ENCODE assay signal across 1 cellular context in the genomic region with DNA sequence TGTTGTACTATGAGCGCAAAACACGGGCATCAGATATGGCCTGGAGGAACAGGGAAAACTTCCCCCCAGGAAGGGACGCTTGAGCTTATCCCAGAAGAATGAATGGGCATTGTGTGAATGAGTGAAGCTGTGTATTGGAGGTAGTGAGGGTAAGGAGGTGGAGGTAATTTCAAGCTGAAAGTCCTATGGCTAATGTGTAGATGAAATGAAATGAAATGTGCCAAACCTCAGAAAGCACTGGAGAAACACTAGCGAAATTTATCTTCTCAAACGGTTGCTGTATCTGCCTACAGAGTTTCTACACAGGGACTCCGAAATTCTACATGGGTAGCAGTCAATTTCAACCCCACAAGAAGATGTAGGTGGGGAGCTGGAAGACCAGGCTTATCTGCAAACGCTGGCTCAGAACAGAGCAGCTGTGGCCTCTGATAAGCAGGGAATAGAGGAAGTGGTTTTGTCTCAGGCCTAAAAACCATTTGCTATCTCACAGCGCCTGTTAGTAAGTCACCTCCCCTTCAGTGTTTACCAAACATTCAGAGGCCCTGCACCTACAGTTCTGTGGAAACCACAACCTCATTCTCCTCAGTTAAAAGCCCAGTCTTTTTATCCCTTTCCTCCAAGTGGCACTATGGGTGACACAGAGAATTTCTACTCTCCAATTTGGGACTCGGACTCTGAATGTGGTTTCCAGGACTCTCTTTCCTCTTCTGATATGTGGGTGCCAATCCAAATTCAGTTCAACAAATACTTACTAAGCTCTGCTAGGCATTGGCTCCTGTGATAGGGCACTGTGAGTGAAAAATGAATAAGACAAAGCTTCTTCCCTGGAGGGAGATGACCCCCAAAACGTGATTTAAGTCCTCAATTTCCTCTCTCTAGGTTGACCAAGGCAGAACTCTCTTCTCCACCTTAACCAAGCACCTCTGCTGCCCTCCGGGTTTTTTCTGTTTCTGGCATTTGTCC.
A peak's percentile ranks its signal among the peaks of the same experiment; 100 is the strongest.
TF ChIP-seq lines count a peak whose summit lies in the region.

No MANE protein-coding gene starts in this region.

TF ChIP-seq in K562, 482 proteins besides CTCF, POLR2A, EP300 and RAD21 (continued from another document and continues in another):
- TF ChIP-seq CEBPB (tag; IDR thresholded peaks at IDR 0.05) (peak; percentile 73), IRF2 (CRISPR knock-in tag; IDR thresholded peaks at IDR 0.05) (no peak), ZFP1 (CRISPR knock-in tag; IDR thresholded peaks at IDR 0.05) (no peak), MCM7 (IDR thresholded peaks at IDR 0.05) (no peak; a peak in 1 of 4 replicates), POLR3G (IDR thresholded peaks at IDR 0.05; ENCODE audit: extremely low read depth, insufficient read length, insufficient replicate concordance) (no peak), ETV6 (IDR thresholded peaks at IDR 0.05; ENCODE audit: borderline replicate concordance in 1 of 2, low read depth in 2 of 2, low read length in 1 of 2) (peak; percentile 47 to 94; a peak in 3 of 4 replicates), ETV6 (CRISPR knock-in tag; IDR thresholded peaks at IDR 0.05; ENCODE audit: borderline replicate concordance) (no peak), HES1 (IDR thresholded peaks at IDR 0.05; ENCODE audit: low read depth) (peak; percentile 98), SP2 (IDR thresholded peaks at IDR 0.05; ENCODE audit: extremely low read depth, low read depth, low read length, poor library complexity, severe bottlenecking) (no peak), BCL6 (CRISPR knock-in tag; IDR thresholded peaks at IDR 0.05) (peak; percentile 82; the same call in 1 of the 2 replicates), LARP7 (IDR thresholded peaks at IDR 0.05) (0 out of 2 replicates have a peak, but pooled peaks have one; percentile 9), ZNF398 (CRISPR knock-in tag; IDR thresholded peaks at IDR 0.05) (no peak), ZNF445 (CRISPR knock-in tag; IDR thresholded peaks at IDR 0.05; ENCODE audit: low read depth) (no peak; the same call in 1 of the 2 replicates), FUS (optimal IDR thresholded peaks at IDR 0.05; ENCODE audit: low read depth, low read length) (no peak), E2F3 (CRISPR knock-in tag; IDR thresholded peaks at IDR 0.05) (no peak), ZNF224 (CRISPR knock-in tag; IDR thresholded peaks at IDR 0.05) (no peak), KLF10 (CRISPR knock-in tag; IDR thresholded peaks at IDR 0.05) (no peak), EGR1 (conservative IDR thresholded peaks at IDR 0.05) (peak; percentile 86), SREBF2 (CRISPR knock-in tag; IDR thresholded peaks at IDR 0.05) (no peak), TCF7 (IDR thresholded peaks at IDR 0.05; ENCODE audit: borderline replicate concordance) (peak; percentile 90; the same call in 1 of the 2 replicates), HLTF (IDR thresholded peaks at IDR 0.05) (no peak), HDAC8 (tag; IDR thresholded peaks at IDR 0.05) (no peak), ATF4 (CRISPR knock-in tag; IDR thresholded peaks at IDR 0.05) (peak; percentile 89), ZNF12 (CRISPR knock-in tag; IDR thresholded peaks at IDR 0.05) (no peak), ZNF253 (CRISPR knock-in tag; conservative IDR thresholded peaks at IDR 0.05) (no peak)
- TF ChIP-seq, protein P1, sequence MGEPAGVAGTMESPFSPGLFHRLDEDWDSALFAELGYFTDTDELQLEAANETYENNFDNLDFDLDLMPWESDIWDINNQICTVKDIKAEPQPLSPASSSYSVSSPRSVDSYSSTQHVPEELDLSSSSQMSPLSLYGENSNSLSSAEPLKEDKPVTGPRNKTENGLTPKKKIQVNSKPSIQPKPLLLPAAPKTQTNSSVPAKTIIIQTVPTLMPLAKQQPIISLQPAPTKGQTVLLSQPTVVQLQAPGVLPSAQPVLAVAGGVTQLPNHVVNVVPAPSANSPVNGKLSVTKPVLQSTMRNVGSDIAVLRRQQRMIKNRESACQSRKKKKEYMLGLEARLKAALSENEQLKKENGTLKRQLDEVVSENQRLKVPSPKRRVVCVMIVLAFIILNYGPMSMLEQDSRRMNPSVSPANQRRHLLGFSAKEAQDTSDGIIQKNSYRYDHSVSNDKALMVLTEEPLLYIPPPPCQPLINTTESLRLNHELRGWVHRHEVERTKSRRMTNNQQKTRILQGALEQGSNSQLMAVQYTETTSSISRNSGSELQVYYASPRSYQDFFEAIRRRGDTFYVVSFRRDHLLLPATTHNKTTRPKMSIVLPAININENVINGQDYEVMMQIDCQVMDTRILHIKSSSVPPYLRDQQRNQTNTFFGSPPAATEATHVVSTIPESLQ (CRISPR knock-in tag; IDR thresholded peaks at IDR 0.05) = 0 out of 2 replicates have a peak, but pooled peaks have one; percentile 12
- TF ChIP-seq, protein P2, sequence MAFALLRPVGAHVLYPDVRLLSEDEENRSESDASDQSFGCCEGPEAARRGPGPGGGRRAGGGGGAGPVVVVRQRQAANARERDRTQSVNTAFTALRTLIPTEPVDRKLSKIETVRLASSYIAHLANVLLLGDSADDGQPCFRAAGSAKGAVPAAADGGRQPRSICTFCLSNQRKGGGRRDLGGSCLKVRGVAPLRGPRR (CRISPR knock-in tag; IDR thresholded peaks at IDR 0.05) = peak; percentile 45; the same call in 1 of the 2 replicates
- TF ChIP-seq, protein P3, sequence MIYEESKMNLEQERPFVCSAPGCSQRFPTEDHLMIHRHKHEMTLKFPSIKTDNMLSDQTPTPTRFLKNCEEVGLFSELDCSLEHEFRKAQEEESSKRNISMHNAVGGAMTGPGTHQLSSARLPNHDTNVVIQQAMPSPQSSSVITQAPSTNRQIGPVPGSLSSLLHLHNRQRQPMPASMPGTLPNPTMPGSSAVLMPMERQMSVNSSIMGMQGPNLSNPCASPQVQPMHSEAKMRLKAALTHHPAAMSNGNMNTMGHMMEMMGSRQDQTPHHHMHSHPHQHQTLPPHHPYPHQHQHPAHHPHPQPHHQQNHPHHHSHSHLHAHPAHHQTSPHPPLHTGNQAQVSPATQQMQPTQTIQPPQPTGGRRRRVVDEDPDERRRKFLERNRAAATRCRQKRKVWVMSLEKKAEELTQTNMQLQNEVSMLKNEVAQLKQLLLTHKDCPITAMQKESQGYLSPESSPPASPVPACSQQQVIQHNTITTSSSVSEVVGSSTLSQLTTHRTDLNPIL (CRISPR knock-in tag; IDR thresholded peaks at IDR 0.05) = no peak
- TF ChIP-seq, protein P4, sequence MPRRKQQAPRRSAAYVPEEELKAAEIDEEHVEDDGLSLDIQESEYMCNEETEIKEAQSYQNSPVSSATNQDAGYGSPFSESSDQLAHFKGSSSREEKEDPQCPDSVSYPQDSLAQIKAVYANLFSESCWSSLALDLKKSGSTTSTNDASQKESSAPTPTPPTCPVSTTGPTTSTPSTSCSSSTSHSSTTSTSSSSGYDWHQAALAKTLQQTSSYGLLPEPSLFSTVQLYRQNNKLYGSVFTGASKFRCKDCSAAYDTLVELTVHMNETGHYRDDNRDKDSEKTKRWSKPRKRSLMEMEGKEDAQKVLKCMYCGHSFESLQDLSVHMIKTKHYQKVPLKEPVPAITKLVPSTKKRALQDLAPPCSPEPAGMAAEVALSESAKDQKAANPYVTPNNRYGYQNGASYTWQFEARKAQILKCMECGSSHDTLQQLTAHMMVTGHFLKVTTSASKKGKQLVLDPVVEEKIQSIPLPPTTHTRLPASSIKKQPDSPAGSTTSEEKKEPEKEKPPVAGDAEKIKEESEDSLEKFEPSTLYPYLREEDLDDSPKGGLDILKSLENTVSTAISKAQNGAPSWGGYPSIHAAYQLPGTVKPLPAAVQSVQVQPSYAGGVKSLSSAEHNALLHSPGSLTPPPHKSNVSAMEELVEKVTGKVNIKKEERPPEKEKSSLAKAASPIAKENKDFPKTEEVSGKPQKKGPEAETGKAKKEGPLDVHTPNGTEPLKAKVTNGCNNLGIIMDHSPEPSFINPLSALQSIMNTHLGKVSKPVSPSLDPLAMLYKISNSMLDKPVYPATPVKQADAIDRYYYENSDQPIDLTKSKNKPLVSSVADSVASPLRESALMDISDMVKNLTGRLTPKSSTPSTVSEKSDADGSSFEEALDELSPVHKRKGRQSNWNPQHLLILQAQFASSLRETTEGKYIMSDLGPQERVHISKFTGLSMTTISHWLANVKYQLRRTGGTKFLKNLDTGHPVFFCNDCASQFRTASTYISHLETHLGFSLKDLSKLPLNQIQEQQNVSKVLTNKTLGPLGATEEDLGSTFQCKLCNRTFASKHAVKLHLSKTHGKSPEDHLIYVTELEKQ (CRISPR knock-in tag; IDR thresholded peaks at IDR 0.05) = no peak
- TF ChIP-seq, protein P5, sequence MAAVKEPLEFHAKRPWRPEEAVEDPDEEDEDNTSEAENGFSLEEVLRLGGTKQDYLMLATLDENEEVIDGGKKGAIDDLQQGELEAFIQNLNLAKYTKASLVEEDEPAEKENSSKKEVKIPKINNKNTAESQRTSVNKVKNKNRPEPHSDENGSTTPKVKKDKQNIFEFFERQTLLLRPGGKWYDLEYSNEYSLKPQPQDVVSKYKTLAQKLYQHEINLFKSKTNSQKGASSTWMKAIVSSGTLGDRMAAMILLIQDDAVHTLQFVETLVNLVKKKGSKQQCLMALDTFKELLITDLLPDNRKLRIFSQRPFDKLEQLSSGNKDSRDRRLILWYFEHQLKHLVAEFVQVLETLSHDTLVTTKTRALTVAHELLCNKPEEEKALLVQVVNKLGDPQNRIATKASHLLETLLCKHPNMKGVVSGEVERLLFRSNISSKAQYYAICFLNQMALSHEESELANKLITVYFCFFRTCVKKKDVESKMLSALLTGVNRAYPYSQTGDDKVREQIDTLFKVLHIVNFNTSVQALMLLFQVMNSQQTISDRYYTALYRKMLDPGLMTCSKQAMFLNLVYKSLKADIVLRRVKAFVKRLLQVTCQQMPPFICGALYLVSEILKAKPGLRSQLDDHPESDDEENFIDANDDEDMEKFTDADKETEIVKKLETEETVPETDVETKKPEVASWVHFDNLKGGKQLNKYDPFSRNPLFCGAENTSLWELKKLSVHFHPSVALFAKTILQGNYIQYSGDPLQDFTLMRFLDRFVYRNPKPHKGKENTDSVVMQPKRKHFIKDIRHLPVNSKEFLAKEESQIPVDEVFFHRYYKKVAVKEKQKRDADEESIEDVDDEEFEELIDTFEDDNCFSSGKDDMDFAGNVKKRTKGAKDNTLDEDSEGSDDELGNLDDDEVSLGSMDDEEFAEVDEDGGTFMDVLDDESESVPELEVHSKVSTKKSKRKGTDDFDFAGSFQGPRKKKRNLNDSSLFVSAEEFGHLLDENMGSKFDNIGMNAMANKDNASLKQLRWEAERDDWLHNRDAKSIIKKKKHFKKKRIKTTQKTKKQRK (IDR thresholded peaks at IDR 0.05; ENCODE audit: borderline replicate concordance, low read depth, low read length) = no peak
- TF ChIP-seq, protein P6, sequence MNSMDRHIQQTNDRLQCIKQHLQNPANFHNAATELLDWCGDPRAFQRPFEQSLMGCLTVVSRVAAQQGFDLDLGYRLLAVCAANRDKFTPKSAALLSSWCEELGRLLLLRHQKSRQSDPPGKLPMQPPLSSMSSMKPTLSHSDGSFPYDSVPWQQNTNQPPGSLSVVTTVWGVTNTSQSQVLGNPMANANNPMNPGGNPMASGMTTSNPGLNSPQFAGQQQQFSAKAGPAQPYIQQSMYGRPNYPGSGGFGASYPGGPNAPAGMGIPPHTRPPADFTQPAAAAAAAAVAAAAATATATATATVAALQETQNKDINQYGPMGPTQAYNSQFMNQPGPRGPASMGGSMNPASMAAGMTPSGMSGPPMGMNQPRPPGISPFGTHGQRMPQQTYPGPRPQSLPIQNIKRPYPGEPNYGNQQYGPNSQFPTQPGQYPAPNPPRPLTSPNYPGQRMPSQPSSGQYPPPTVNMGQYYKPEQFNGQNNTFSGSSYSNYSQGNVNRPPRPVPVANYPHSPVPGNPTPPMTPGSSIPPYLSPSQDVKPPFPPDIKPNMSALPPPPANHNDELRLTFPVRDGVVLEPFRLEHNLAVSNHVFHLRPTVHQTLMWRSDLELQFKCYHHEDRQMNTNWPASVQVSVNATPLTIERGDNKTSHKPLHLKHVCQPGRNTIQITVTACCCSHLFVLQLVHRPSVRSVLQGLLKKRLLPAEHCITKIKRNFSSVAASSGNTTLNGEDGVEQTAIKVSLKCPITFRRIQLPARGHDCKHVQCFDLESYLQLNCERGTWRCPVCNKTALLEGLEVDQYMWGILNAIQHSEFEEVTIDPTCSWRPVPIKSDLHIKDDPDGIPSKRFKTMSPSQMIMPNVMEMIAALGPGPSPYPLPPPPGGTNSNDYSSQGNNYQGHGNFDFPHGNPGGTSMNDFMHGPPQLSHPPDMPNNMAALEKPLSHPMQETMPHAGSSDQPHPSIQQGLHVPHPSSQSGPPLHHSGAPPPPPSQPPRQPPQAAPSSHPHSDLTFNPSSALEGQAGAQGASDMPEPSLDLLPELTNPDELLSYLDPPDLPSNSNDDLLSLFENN (IDR thresholded peaks at IDR 0.05; ENCODE audit: low read depth in 2 of 2, low read length in 2 of 2) = peak in 1 of 2 experiments; percentile 100; a peak in 2 of 4 replicates
